1 cellular context compared by ENCODE assay signal in genomic region chr20:63696628-63697356, GRCh38.
A peak's percentile ranks its signal among the peaks of the same experiment; 100 is the strongest.
TF ChIP-seq lines count a peak whose summit lies in the region.

TNFRSF6B (plus strand) TSS chr20:63696652; CDS start chr20:63696768, 116 bp downstream.

TF ChIP-seq in HepG2, 621 proteins besides CTCF, POLR2A, EP300 and RAD21 (continued from another document and continues in another):
- TF ChIP-seq PRDM10 (CRISPR knock-in tag; IDR thresholded peaks at IDR 0.05; ENCODE audit: low read depth), result no peak
- TF ChIP-seq ZNF484 (CRISPR knock-in tag; IDR thresholded peaks at IDR 0.05; ENCODE audit: borderline replicate concordance, low read depth), result no peak
- TF ChIP-seq ZNF720 (CRISPR knock-in tag; IDR thresholded peaks at IDR 0.05), result no peak
- TF ChIP-seq ZNF142 (CRISPR knock-in tag; IDR thresholded peaks at IDR 0.05), result no peak
- no peak for TF ChIP-seq ETS1 (CRISPR knock-in tag; IDR thresholded peaks at IDR 0.05)
- no peak for TF ChIP-seq GABPA (IDR thresholded peaks at IDR 0.05; ENCODE audit: low read depth, low read length)
- no peak for TF ChIP-seq GABPA (CRISPR knock-in tag; IDR thresholded peaks at IDR 0.05; ENCODE audit: low read depth)
- TF ChIP-seq ZNF382 (CRISPR knock-in tag; IDR thresholded peaks at IDR 0.05; ENCODE audit: borderline replicate concordance), result no peak
- TF ChIP-seq POGZ (CRISPR knock-in tag; IDR thresholded peaks at IDR 0.05), result no peak; the same call in 1 of the 2 replicates
- TF ChIP-seq ZNF34 (CRISPR knock-in tag; IDR thresholded peaks at IDR 0.05; ENCODE audit: borderline replicate concordance), result no peak
- no peak for TF ChIP-seq ZSCAN30 (CRISPR knock-in tag; IDR thresholded peaks at IDR 0.05)
- TF ChIP-seq ZNF598 (CRISPR knock-in tag; IDR thresholded peaks at IDR 0.05; ENCODE audit: borderline replicate concordance), result no peak
- TF ChIP-seq ATF7-NPFF (CRISPR knock-in tag; IDR thresholded peaks at IDR 0.05; ENCODE audit: low read depth), result peak; percentile 55; the same call in 1 of the 2 replicates
- TF ChIP-seq ZNF788 (CRISPR knock-in tag; IDR thresholded peaks at IDR 0.05; ENCODE audit: borderline replicate concordance), result peak; percentile 56; the same call in 1 of the 2 replicates
- no peak; the same call in 1 of the 2 replicates for TF ChIP-seq ZNF512 (CRISPR knock-in tag; IDR thresholded peaks at IDR 0.05)
- TF ChIP-seq U2AF2 (IDR thresholded peaks at IDR 0.05; ENCODE audit: low read depth, low read length), result no peak
- peak; percentile 62 for TF ChIP-seq PATZ1 (CRISPR knock-in tag; IDR thresholded peaks at IDR 0.05)
- peak; percentile 9; the same call in 1 of the 2 replicates for TF ChIP-seq CSRNP1 (CRISPR knock-in tag; IDR thresholded peaks at IDR 0.05)
- TF ChIP-seq JUN (CRISPR knock-in tag; IDR thresholded peaks at IDR 0.05), result no peak
- TF ChIP-seq HMGXB4 (CRISPR knock-in tag; IDR thresholded peaks at IDR 0.05; ENCODE audit: borderline replicate concordance in 1 of 2, low read depth in 1 of 2), result no peak
- TF ChIP-seq PHF8 (CRISPR knock-in tag; IDR thresholded peaks at IDR 0.05), result peak; percentile 28; the same call in 1 of the 2 replicates
- TF ChIP-seq ESRRA (CRISPR knock-in tag; IDR thresholded peaks at IDR 0.05; ENCODE audit: low read depth), result no peak
- TF ChIP-seq ZBTB8A (CRISPR knock-in tag; IDR thresholded peaks at IDR 0.05; ENCODE audit: borderline replicate concordance, low read depth), result no peak
- no peak for TF ChIP-seq ZSCAN12 (CRISPR knock-in tag; IDR thresholded peaks at IDR 0.05)
- no peak for TF ChIP-seq CENPX (CRISPR knock-in tag; IDR thresholded peaks at IDR 0.05)
- no peak for TF ChIP-seq ZNF878 (CRISPR knock-in tag; IDR thresholded peaks at IDR 0.05)
- no peak; the same call in 1 of the 2 replicates for TF ChIP-seq TFAP4 (IDR thresholded peaks at IDR 0.05; ENCODE audit: borderline replicate concordance, low read depth)
- no peak for TF ChIP-seq NFATC3 (CRISPR knock-in tag; IDR thresholded peaks at IDR 0.05)
- TF ChIP-seq SMAD1 (CRISPR knock-in tag; IDR thresholded peaks at IDR 0.05; ENCODE audit: borderline replicate concordance, low read depth), result no peak; the same call in 1 of the 2 replicates
- TF ChIP-seq GFI1 (CRISPR knock-in tag; IDR thresholded peaks at IDR 0.05; ENCODE audit: borderline replicate concordance), result no peak
- TF ChIP-seq CEBPG (CRISPR knock-in tag; IDR thresholded peaks at IDR 0.05), result peak; percentile 5; the same call in 1 of the 2 replicates
- TF ChIP-seq NCOA1 (CRISPR knock-in tag; IDR thresholded peaks at IDR 0.05), result no peak; the same call in 1 of the 2 replicates
- TF ChIP-seq DMTF1 (CRISPR knock-in tag; IDR thresholded peaks at IDR 0.05), result no peak
